ENCODE assay signal across 1 cellular context in the genomic region with DNA sequence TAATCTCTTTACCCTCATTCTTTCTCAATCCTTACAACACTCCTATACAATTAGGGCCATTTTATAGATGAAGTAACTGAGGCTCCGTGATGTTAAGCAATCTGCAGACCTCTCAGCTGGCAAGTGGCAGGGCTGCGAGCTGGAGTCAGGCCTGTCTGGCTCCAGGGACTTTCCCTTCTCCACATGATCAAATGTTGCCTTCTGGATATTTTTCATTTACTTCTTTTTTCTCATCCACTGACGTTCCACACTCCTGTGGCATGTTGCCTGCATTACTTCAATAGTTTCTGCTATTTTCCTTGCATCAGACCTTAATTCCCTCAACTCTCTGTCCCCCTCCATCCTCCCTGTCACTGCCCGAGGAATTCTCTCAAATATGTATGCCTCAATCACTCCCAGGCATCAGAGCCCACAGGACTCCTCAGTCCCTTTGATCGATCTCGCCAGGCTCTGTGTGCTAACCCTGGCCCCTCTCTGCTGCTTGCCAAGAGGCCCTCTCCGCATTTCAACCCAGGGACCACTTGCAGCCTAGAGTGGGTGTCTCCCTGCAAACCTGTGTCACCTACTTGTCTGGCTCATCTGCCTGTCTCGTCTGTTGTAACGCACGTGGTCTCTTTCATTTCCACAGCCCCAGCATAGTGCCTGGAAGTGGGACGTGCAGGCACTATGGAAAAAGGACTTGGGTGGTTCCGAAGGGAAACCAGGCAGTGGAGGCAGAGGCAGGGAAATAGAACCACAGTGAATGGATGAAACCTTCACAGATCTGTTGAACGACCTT.
A peak's percentile ranks its signal among the peaks of the same experiment; 100 is the strongest.
TF ChIP-seq lines count a peak whose summit lies in the region.

No MANE protein-coding gene starts in this region.

TF ChIP-seq in HepG2, 621 proteins besides CTCF, POLR2A, EP300 and RAD21 (continued from another document):
- no peak for TF ChIP-seq PRPF4 (IDR thresholded peaks at IDR 0.05; ENCODE audit: low read depth, low read length, poor library complexity, severe bottlenecking)
- TF ChIP-seq PCBP1 (IDR thresholded peaks at IDR 0.05; ENCODE audit: borderline replicate concordance, low read depth, low read length) = no peak
- peak; percentile 11; the same call in 1 of the 2 replicates for TF ChIP-seq HNF4A (CRISPR knock-in tag; IDR thresholded peaks at IDR 0.05)
- peak; percentile 27; the same call in 1 of the 2 replicates for TF ChIP-seq BORCS8-MEF2B (CRISPR knock-in tag; IDR thresholded peaks at IDR 0.05)
- no peak for TF ChIP-seq KDM5A (IDR thresholded peaks at IDR 0.05; ENCODE audit: borderline replicate concordance, low read length)
- no peak for TF ChIP-seq SNRNP70 (IDR thresholded peaks at IDR 0.05; ENCODE audit: low read depth, low read length)
